ENCODE assay signal across 19 cellular contexts in genomic region chr4:53547983-53548382, GRCh38. TPM values are rescaled to one million over a fixed set of nuclear protein-coding genes. Genes with fewer than 3 reads are reported as not detected.
"Had no signal": no experiment of that assay in that cellular context is flagged by ENCODE, and none has a peak within 500 bp of the region (broad histone marks: within the 10 kb centered on the region; RNA-seq: fewer than 3 reads in every experiment).

No MANE protein-coding gene starts in this region.

- H3K79me2 ChIP-seq: parathyroid adenoma had no signal

- H3K9me3 ChIP-seq: colonic mucosa, sigmoid colon, tibial artery had no signal

- DNase-seq: activated CD4-positive, alpha-beta T cell treated with anti-CD3 and anti-CD28 coated beads, Interleukin-2, amount 50 U/mL, for 48 hours; activated naive CD4-positive, alpha-beta T cell; activated naive CD8-positive, alpha-beta T cell treated with anti-CD3 and anti-CD28 coated beads for 36 hours; activated T-cell treated with anti-CD3 and anti-CD28 coated beads for 4 hours; amniotic stem cell; central memory CD4-positive, alpha-beta T cell; colonic mucosa; foreskin melanocyte; sigmoid colon; stimulated activated CD8-positive, alpha-beta memory T cell treated with anti-CD3 and anti-CD28 coated beads, Interleukin-4, amount 100 ng/mL, for 48 hours; stimulated activated naive CD4-positive, alpha-beta T cell; T-helper 2 cell; tibial artery; WERI-Rb-1 had no signal

- H3K4me1 ChIP-seq: colonic mucosa, parathyroid adenoma, sigmoid colon had no signal

- H2AFZ ChIP-seq: parathyroid adenoma had no signal

- H3K27me3 ChIP-seq: colonic mucosa, sigmoid colon, tibial artery had no signal

- ATAC-seq: activated T-helper 17 cell treated with anti-CD3 and anti-CD28 coated beads, Interleukin-2, amount 50 U/mL, for 72 hours; esophagus mucosa; left lobe of liver; natural killer cell treated with Interleukin-12 subunit alpha and Interleukin-12 subunit beta and Interleukin-15 and Interleukin-18, amount 100 ng/mL, for 72 hours had no signal

- H3K9ac ChIP-seq: parathyroid adenoma had no signal

- H3K4me3 ChIP-seq: colonic mucosa, sigmoid colon, tibial artery had no signal

- H3K36me3 ChIP-seq: colonic mucosa, sigmoid colon, tibial artery, WERI-Rb-1 had no signal

RNA-seq across cellular contexts. Expression of gene LNX1, which starts 43.3 kb away (rescaled TPM):
- total RNA-seq: activated naive CD8-positive, alpha-beta T cell treated with anti-CD3 and anti-CD28 coated beads for 36 hours; activated T-helper 17 cell treated with anti-CD3 and anti-CD28 coated beads, Interleukin-2, amount 50 U/mL, for 72 hours; natural killer cell treated with Interleukin-12 subunit alpha and Interleukin-12 subunit beta and Interleukin-15 and Interleukin-18, amount 100 ng/mL, for 72 hours had no signal
